Comparison of ENCODE assay signal across 1 cellular context in the genomic region with DNA sequence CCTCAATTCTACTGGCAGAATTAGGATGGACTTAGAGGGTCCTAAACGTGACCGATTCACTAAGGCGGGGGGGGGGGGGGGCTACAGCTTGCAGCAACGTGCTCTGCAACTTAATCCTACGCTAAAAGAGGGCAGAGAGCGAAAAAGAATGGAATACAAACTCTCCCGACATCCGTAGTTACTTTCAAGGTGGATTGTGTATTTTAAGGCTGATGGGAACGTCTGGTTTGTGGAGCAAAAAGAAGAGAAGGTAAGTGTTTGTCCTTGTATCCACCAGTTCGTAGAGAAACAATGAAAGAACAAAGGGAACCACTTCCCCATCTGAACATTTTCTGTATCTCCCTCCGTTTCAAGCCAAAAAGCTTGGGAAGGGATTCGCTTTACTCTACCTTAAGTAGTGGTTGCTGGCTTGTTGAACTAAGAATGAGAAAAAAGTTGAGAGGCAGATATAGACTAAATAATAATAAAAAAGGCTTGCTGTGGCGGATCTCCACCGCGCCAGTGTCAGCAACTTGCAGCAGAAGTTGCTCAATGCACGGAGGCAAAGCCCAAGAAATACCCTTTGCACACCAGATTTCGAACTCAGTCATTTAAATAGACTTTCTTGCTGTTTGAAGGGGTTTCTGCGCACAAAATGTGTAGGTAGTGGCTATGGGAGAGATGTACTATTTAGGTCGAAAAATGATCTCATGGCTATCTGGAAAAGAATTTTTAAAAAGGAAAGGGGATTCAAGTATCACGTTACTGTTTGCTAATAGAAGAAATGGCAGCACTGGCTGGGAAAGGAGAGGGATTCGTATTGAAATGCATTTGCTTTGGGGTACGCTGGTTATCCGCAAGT.
A peak's percentile ranks its signal among the peaks of the same experiment; 100 is the strongest.
TF ChIP-seq lines count a peak whose summit lies in the region.

No MANE protein-coding gene starts in this region.

TF ChIP-seq in HepG2, 621 proteins besides CTCF, POLR2A, EP300 and RAD21 (continued from another document and continues in another):
- TF ChIP-seq MTF2 (CRISPR knock-in tag; IDR thresholded peaks at IDR 0.05; ENCODE audit: borderline replicate concordance) = no peak
- peak; percentile 5; the same call in 1 of the 2 replicates for TF ChIP-seq ZNF563 (CRISPR knock-in tag; IDR thresholded peaks at IDR 0.05)
- no peak for TF ChIP-seq GPN1 (CRISPR knock-in tag; IDR thresholded peaks at IDR 0.05; ENCODE audit: borderline replicate concordance)
- TF ChIP-seq, protein P1, sequence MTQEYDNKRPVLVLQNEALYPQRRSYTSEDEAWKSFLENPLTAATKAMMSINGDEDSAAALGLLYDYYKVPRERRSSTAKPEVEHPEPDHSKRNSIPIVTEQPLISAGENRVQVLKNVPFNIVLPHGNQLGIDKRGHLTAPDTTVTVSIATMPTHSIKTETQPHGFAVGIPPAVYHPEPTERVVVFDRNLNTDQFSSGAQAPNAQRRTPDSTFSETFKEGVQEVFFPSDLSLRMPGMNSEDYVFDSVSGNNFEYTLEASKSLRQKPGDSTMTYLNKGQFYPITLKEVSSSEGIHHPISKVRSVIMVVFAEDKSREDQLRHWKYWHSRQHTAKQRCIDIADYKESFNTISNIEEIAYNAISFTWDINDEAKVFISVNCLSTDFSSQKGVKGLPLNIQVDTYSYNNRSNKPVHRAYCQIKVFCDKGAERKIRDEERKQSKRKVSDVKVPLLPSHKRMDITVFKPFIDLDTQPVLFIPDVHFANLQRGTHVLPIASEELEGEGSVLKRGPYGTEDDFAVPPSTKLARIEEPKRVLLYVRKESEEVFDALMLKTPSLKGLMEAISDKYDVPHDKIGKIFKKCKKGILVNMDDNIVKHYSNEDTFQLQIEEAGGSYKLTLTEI (CRISPR knock-in tag; conservative IDR thresholded peaks at IDR 0.05) = no peak
- TF ChIP-seq, protein P2, sequence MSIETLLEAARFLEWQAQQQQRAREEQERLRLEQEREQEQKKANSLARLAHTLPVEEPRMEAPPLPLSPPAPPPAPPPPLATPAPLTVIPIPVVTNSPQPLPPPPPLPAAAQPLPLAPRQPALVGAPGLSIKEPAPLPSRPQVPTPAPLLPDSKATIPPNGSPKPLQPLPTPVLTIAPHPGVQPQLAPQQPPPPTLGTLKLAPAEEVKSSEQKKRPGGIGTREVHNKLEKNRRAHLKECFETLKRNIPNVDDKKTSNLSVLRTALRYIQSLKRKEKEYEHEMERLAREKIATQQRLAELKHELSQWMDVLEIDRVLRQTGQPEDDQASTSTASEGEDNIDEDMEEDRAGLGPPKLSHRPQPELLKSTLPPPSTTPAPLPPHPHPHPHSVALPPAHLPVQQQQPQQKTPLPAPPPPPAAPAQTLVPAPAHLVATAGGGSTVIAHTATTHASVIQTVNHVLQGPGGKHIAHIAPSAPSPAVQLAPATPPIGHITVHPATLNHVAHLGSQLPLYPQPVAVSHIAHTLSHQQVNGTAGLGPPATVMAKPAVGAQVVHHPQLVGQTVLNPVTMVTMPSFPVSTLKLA (IDR thresholded peaks at IDR 0.05) = no peak
- TF ChIP-seq SMAD3 (CRISPR knock-in tag; IDR thresholded peaks at IDR 0.05) = no peak
- no peak for TF ChIP-seq NFYC (CRISPR knock-in tag; IDR thresholded peaks at IDR 0.05)
- TF ChIP-seq MBD4 (IDR thresholded peaks at IDR 0.05; ENCODE audit: borderline replicate concordance, low read length) = no peak
- TF ChIP-seq ZNF20 (CRISPR knock-in tag; IDR thresholded peaks at IDR 0.05) = no peak
- TF ChIP-seq KLF15 (CRISPR knock-in tag; IDR thresholded peaks at IDR 0.05; ENCODE audit: borderline replicate concordance) = no peak
- TF ChIP-seq, protein P3, sequence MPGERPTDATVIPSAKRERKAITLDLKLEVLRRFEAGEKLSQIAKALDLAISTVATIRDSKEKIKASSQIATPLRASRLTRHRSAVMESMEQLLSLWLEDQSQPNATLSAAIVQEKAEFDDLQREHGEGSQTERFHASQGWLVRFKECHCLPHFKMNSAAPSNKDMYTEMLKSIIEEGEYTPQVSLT (CRISPR knock-in tag; IDR thresholded peaks at IDR 0.05; ENCODE audit: borderline replicate concordance, low read depth) = 0 out of 2 replicates have a peak, but pooled peaks have one; percentile 13
- TF ChIP-seq, protein P4, sequence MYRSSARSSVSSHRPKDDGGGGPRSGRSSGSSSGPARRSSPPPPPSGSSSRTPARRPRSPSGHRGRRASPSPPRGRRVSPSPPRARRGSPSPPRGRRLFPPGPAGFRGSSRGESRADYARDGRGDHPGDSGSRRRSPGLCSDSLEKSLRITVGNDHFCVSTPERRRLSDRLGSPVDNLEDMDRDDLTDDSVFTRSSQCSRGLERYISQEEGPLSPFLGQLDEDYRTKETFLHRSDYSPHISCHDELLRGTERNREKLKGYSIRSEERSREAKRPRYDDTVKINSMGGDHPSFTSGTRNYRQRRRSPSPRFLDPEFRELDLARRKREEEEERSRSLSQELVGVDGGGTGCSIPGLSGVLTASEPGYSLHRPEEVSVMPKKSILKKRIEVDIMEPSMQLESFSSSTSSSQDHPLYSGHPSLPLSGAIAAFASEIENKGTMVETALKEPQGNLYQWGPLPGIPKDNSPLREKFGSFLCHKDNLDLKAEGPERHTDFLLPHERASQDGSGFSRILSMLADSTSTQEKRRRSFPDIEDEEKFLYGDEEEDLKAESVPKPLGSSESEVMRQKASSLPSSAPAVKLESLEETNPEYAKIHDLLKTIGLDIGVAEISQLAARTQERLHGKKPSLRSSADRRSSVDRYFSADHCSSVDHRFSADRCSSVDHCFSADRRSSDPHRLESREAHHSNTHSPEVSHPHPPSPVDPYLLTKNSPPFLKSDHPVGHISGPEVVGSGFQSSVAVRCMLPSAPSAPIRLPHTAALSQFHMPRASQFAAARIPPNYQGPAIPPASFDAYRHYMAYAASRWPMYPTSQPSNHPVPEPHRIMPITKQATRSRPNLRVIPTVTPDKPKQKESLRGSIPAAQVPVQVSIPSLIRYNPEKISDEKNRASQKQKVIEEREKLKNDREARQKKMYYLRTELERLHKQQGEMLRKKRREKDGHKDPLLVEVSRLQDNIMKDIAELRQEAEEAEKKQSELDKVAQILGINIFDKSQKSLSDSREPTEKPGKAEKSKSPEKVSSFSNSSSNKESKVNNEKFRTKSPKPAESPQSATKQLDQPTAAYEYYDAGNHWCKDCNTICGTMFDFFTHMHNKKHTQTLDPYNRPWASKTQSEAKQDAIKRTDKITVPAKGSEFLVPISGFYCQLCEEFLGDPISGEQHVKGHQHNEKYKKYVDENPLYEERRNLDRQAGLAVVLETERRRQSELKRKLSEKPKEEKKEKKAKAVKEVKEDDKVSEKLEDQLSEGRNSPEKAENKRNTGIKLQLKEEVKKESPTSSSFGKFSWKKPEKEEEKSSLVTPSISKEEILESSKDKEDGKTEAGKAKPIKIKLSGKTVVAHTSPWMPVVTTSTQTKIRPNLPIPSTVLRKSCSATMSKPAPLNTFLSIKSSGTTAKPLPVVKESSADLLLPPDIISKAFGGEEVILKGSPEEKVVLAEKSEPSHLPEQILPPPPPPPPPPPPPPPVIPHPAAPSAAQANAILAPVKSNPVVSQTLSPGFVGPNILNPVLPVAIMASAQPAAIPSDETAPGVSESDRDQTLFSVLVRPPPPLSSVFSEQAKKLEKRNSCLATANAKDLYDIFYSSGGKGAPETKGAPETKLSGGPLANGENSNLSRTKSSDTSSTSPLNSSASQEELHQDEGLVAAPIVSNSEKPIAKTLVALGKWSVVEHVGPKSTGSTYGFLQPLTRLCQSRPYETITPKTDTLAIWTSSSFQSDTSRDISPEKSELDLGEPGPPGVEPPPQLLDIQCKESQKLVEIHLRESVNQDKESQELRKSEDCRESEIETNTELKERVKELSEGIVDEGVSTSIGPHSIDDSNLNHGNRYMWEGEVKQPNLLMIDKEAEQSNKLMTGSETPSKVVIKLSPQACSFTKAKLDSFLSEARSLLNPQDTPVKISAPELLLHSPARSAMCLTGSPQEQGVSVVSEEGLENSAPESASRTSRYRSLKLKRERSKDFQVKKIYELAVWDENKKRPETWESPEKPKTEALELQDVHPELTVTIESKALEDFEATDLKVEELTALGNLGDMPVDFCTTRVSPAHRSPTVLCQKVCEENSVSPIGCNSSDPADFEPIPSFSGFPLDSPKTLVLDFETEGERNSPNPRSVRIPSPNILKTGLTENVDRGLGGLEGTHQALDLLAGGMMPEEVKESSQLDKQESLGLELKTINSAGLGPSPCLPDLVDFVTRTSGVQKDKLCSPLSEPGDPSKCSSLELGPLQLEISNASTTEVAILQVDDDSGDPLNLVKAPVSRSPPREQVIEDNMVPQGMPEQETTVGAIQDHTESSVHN (CRISPR knock-in tag; IDR thresholded peaks at IDR 0.05) = 0 out of 2 replicates have a peak, but pooled peaks have one; percentile 15
- no peak for TF ChIP-seq ZNF484 (CRISPR knock-in tag; IDR thresholded peaks at IDR 0.05; ENCODE audit: borderline replicate concordance, low read depth)
- TF ChIP-seq CREB1 (IDR thresholded peaks at IDR 0.05) = no peak
- peak; percentile 27; the same call in 1 of the 2 replicates for TF ChIP-seq CREB1 (CRISPR knock-in tag; IDR thresholded peaks at IDR 0.05)
- no peak for TF ChIP-seq ARID2 (CRISPR knock-in tag; IDR thresholded peaks at IDR 0.05; ENCODE audit: borderline replicate concordance)
- TF ChIP-seq, protein P5, sequence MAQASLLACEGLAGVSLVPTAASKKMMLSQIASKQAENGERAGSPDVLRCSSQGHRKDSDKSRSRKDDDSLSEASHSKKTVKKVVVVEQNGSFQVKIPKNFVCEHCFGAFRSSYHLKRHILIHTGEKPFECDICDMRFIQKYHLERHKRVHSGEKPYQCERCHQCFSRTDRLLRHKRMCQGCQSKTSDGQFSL (CRISPR knock-in tag; IDR thresholded peaks at IDR 0.05) = peak; percentile 70
- TF ChIP-seq ZNF138 (CRISPR knock-in tag; IDR thresholded peaks at IDR 0.05; ENCODE audit: low read depth) = no peak
- TF ChIP-seq CEBPG (CRISPR knock-in tag; IDR thresholded peaks at IDR 0.05) = peak; percentile 95
- no peak for TF ChIP-seq SYNCRIP (IDR thresholded peaks at IDR 0.05; ENCODE audit: insufficient read depth, low read depth, low read length)
- no peak for TF ChIP-seq GATA4 (IDR thresholded peaks at IDR 0.05; ENCODE audit: borderline replicate concordance, low read depth)
- peak; percentile 46; the same call in 1 of the 2 replicates for TF ChIP-seq GFI1 (CRISPR knock-in tag; IDR thresholded peaks at IDR 0.05; ENCODE audit: borderline replicate concordance)
- TF ChIP-seq TBX2 (CRISPR knock-in tag; IDR thresholded peaks at IDR 0.05; ENCODE audit: borderline replicate concordance) = no peak
- TF ChIP-seq, protein P6, sequence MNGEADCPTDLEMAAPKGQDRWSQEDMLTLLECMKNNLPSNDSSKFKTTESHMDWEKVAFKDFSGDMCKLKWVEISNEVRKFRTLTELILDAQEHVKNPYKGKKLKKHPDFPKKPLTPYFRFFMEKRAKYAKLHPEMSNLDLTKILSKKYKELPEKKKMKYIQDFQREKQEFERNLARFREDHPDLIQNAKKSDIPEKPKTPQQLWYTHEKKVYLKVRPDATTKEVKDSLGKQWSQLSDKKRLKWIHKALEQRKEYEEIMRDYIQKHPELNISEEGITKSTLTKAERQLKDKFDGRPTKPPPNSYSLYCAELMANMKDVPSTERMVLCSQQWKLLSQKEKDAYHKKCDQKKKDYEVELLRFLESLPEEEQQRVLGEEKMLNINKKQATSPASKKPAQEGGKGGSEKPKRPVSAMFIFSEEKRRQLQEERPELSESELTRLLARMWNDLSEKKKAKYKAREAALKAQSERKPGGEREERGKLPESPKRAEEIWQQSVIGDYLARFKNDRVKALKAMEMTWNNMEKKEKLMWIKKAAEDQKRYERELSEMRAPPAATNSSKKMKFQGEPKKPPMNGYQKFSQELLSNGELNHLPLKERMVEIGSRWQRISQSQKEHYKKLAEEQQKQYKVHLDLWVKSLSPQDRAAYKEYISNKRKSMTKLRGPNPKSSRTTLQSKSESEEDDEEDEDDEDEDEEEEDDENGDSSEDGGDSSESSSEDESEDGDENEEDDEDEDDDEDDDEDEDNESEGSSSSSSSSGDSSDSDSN (CRISPR knock-in tag; IDR thresholded peaks at IDR 0.05) = no peak
- no peak for TF ChIP-seq MTA1 (CRISPR knock-in tag; IDR thresholded peaks at IDR 0.05; ENCODE audit: borderline replicate concordance)
- TF ChIP-seq, protein P7, sequence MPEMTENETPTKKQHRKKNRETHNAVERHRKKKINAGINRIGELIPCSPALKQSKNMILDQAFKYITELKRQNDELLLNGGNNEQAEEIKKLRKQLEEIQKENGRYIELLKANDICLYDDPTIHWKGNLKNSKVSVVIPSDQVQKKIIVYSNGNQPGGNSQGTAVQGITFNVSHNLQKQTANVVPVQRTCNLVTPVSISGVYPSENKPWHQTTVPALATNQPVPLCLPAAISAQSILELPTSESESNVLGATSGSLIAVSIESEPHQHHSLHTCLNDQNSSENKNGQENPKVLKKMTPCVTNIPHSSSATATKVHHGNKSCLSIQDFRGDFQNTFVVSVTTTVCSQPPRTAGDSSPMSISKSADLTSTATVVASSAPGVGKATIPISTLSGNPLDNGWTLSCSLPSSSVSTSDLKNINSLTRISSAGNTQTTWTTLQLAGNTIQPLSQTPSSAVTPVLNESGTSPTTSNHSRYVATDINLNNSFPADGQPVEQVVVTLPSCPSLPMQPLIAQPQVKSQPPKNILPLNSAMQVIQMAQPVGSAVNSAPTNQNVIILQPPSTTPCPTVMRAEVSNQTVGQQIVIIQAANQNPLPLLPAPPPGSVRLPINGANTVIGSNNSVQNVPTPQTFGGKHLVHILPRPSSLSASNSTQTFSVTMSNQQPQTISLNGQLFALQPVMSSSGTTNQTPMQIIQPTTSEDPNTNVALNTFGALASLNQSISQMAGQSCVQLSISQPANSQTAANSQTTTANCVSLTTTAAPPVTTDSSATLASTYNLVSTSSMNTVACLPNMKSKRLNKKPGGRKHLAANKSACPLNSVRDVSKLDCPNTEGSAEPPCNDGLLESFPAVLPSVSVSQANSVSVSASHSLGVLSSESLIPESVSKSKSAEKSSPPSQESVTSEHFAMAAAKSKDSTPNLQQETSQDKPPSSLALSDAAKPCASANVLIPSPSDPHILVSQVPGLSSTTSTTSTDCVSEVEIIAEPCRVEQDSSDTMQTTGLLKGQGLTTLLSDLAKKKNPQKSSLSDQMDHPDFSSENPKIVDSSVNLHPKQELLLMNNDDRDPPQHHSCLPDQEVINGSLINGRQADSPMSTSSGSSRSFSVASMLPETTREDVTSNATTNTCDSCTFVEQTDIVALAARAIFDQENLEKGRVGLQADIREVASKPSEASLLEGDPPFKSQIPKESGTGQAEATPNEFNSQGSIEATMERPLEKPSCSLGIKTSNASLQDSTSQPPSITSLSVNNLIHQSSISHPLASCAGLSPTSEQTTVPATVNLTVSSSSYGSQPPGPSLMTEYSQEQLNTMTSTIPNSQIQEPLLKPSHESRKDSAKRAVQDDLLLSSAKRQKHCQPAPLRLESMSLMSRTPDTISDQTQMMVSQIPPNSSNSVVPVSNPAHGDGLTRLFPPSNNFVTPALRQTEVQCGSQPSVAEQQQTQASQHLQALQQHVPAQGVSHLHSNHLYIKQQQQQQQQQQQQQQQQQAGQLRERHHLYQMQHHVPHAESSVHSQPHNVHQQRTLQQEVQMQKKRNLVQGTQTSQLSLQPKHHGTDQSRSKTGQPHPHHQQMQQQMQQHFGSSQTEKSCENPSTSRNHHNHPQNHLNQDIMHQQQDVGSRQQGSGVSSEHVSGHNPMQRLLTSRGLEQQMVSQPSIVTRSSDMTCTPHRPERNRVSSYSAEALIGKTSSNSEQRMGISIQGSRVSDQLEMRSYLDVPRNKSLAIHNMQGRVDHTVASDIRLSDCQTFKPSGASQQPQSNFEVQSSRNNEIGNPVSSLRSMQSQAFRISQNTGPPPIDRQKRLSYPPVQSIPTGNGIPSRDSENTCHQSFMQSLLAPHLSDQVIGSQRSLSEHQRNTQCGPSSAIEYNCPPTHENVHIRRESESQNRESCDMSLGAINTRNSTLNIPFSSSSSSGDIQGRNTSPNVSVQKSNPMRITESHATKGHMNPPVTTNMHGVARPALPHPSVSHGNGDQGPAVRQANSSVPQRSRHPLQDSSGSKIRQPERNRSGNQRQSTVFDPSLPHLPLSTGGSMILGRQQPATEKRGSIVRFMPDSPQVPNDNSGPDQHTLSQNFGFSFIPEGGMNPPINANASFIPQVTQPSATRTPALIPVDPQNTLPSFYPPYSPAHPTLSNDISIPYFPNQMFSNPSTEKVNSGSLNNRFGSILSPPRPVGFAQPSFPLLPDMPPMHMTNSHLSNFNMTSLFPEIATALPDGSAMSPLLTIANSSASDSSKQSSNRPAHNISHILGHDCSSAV (CRISPR knock-in tag; IDR thresholded peaks at IDR 0.05; ENCODE audit: borderline replicate concordance) = no peak
- TF ChIP-seq ZNF354B (CRISPR knock-in tag; IDR thresholded peaks at IDR 0.05) = no peak
- TF ChIP-seq ZKSCAN8 (CRISPR knock-in tag; IDR thresholded peaks at IDR 0.05; ENCODE audit: borderline replicate concordance) = no peak
